Comparison of ENCODE assay signal across 8 cellular contexts in the genomic region with DNA sequence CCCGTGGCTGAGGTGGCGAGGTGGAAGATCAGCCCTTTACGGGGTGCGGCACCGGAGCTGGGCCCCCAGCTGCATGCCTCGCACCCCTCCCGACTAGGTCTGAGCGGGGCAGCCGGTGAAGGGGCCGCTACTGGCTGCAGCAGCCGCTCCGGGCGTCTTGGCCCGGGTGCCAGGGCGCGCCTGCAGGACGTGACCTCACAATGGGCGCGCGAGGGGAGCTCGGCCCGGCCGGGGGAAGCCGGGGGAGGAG. TPM values are rescaled to one million over a fixed set of nuclear protein-coding genes. Genes with fewer than 3 reads are reported as not detected.
DNase-seq lines count a peak whose midpoint lies in the region; ATAC-seq and TF ChIP-seq lines count a peak whose summit lies in the region.

No MANE protein-coding gene starts in this region.

- peak overlapping the region; percentile 97 for H3K27ac ChIP-seq in HUES64 (ENCODE audit: low read depth, low read length)

- peaks cover 5% of the 10 kb centered on the region; the same call in 1 of the 2 replicates for H3K4me1 ChIP-seq in HUES64 (ENCODE audit: insufficient read depth, low read length)

- no peaks in the 10 kb centered on the region for H3K27me3 Mint-ChIP-seq in T-helper 1 cell treated with Interleukin-12 subunit alpha and Interleukin-12 subunit beta and Interleukin-4 antibody, amounts not matched to agents 30 μg/mL and 1 μg/mL, for 36 hours (ENCODE audit: low read depth)
- H3K27me3 Mint-ChIP-seq in brain (peaks cover 4% of the 10 kb centered on the region), memory B cell (no peaks in the 10 kb centered on the region)

- peaks cover 36% of the 10 kb centered on the region for H3K4me1 Mint-ChIP-seq in T-helper 1 cell treated with Interleukin-12 subunit alpha and Interleukin-12 subunit beta and Interleukin-4 antibody, amounts not matched to agents 30 μg/mL and 1 μg/mL, for 36 hours (ENCODE audit: low read depth)
- H3K4me1 Mint-ChIP-seq in brain, result peaks cover 79% of the 10 kb centered on the region
- H3K4me1 Mint-ChIP-seq in memory B cell, result peaks cover 26% of the 10 kb centered on the region

- peaks cover 29% of the 10 kb centered on the region for H3K36me3 ChIP-seq in HUES64 (ENCODE audit: insufficient read depth, low read length)

- no peak for ATAC-seq in memory B cell (ENCODE audit: low read depth)

- no peaks in the 10 kb centered on the region for H3K9me3 Mint-ChIP-seq in T-helper 1 cell treated with Interleukin-12 subunit alpha and Interleukin-12 subunit beta and Interleukin-4 antibody, amounts not matched to agents 30 μg/mL and 1 μg/mL, for 36 hours
- peaks cover 0 to 4% (median 0%) of the 10 kb centered on the region in 5 experiments for H3K9me3 Mint-ChIP-seq in brain
- no peaks in the 10 kb centered on the region for H3K9me3 Mint-ChIP-seq in memory B cell

- H3K9me3 ChIP-seq in HUES64 (ENCODE audit: insufficient read depth, low read depth, low read length), result no peaks in the 10 kb centered on the region

- H3K9ac ChIP-seq in HUES64 (ENCODE audit: low read depth, low read length), result peak overlapping the region; percentile 98

- peaks cover 19% of the 10 kb centered on the region for H3K36me3 Mint-ChIP-seq in T-helper 1 cell treated with Interleukin-12 subunit alpha and Interleukin-12 subunit beta and Interleukin-4 antibody, amounts not matched to agents 30 μg/mL and 1 μg/mL, for 36 hours (ENCODE audit: low read depth)
- H3K36me3 Mint-ChIP-seq in brain, result peaks cover 23% of the 10 kb centered on the region
- peaks cover 5% of the 10 kb centered on the region for H3K36me3 Mint-ChIP-seq in memory B cell

- peak overlapping the region; percentile 96 for H3K4me3 Mint-ChIP-seq in T-helper 1 cell treated with Interleukin-12 subunit alpha and Interleukin-12 subunit beta and Interleukin-4 antibody, amounts not matched to agents 30 μg/mL and 1 μg/mL, for 36 hours
- H3K4me3 Mint-ChIP-seq in brain, result peak overlapping the region; percentile 91 to 98 (median 95)
- peak overlapping the region; percentile 93 for H3K4me3 Mint-ChIP-seq in memory B cell

- under 1% methylated on average over 24 of the region's 24 CpGs for WGBS in HUES64

- no peak for TF ChIP-seq CTCF in brain (conservative IDR thresholded peaks at IDR 0.05)

- no peaks in the 10 kb centered on the region for H3K27me3 ChIP-seq in HUES64 (ENCODE audit: insufficient read depth, low read length)

- DNase-seq in T-helper 1 cell, result no peak
- DNase-seq in memory B cell (ENCODE audit: low spot score in 2 of 2), result peak in 1 of 2 donors; percentile 12
- DNase-seq in SK-N-DZ (ENCODE audit: low spot score), result no peak
- no peak for DNase-seq in COLO829 (ENCODE audit: low spot score)
- no peak for DNase-seq in stimulated activated CD4-positive, alpha-beta T cell treated with anti-CD3 and anti-CD28 coated beads, Interleukin-4, amount 100 ng/mL, for 24 hours

- peak overlapping the region; percentile 90 for H3K27ac Mint-ChIP-seq in T-helper 1 cell treated with Interleukin-12 subunit alpha and Interleukin-12 subunit beta and Interleukin-4 antibody, amounts not matched to agents 30 μg/mL and 1 μg/mL, for 36 hours
- H3K27ac Mint-ChIP-seq in brain (peak overlapping the region; percentile 91 to 98 (median 95)), memory B cell (peak overlapping the region; percentile 83)

- peak overlapping the region; percentile 99 for H3K4me3 ChIP-seq in HUES64 (ENCODE audit: low read length)

RNA-seq across cellular contexts. Expression of a gene that starts 0.4 kb away (rescaled TPM):
- 20.5 TPM for polyA plus RNA-seq in HUES64 (2013, experiment 1 of 2)
- 21.2 TPM for polyA plus RNA-seq in HUES64 (2013, experiment 2 of 2)
- polyA plus RNA-seq in brain (ENCODE audit: insufficient read depth, low read depth, low replicate concordance), result 19.6 TPM
- polyA plus RNA-seq in SK-N-DZ (2014; cell fraction: cytosol; rRNA removed), result 10.6 and 12.5 TPM in 2 replicates
- polyA plus RNA-seq in SK-N-DZ (2014; cell fraction: nucleus; rRNA removed), result 6.9 and 7.6 TPM in 2 replicates

RNA-seq across cellular contexts. Expression of a gene that starts 0.7 kb away (rescaled TPM):
- polyA plus RNA-seq in HUES64 (2013, experiment 1 of 2), result 21.1 TPM
- polyA plus RNA-seq in HUES64 (2013, experiment 2 of 2), result 31.8 TPM
- polyA plus RNA-seq in brain (ENCODE audit: insufficient read depth, low read depth, low replicate concordance), result 83.6 TPM
- polyA plus RNA-seq in SK-N-DZ (2014; cell fraction: cytosol; rRNA removed), result 12.2 and 20.0 TPM in 2 replicates
- polyA plus RNA-seq in SK-N-DZ (2014; cell fraction: nucleus; rRNA removed), result 3.6 and 11.8 TPM in 2 replicates

RNA-seq across cellular contexts. Expression of a gene that starts 33.1 kb away (rescaled TPM):
- polyA plus RNA-seq in HUES64 (2013, experiment 1 of 2), result 9.3 TPM
- polyA plus RNA-seq in HUES64 (2013, experiment 2 of 2), result 8.2 TPM
- polyA plus RNA-seq in brain (ENCODE audit: insufficient read depth, low read depth, low replicate concordance), result 17.1 TPM
- polyA plus RNA-seq in SK-N-DZ (2014; cell fraction: cytosol; rRNA removed), result 11.0 and 13.1 TPM in 2 replicates
- 10.7 and 13.8 TPM in 2 replicates for polyA plus RNA-seq in SK-N-DZ (2014; cell fraction: nucleus; rRNA removed)

RNA-seq across cellular contexts. Expression of a gene that starts 39.4 kb away (rescaled TPM):
- 324 TPM for polyA plus RNA-seq in HUES64 (2013, experiment 1 of 2)
- polyA plus RNA-seq in HUES64 (2013, experiment 2 of 2), result 386 TPM
- 2,462 TPM for polyA plus RNA-seq in brain (ENCODE audit: insufficient read depth, low read depth, low replicate concordance)
- polyA plus RNA-seq in SK-N-DZ (2014; cell fraction: cytosol; rRNA removed), result 292 and 306 TPM in 2 replicates
- 803 and 868 TPM in 2 replicates for polyA plus RNA-seq in SK-N-DZ (2014; cell fraction: nucleus; rRNA removed)
